In genomic region chr2:234745347-234745746, GRCh38 we compare ENCODE assay signal across 17 cellular contexts.
DNase-seq lines count a peak whose midpoint lies in the region; ATAC-seq, FAIRE-seq and TF ChIP-seq lines count a peak whose summit lies in the region.
"Had no signal": no experiment of that assay in that cellular context is flagged by ENCODE, and none has a peak within 500 bp of the region (broad histone marks: within the 10 kb centered on the region; RNA-seq: fewer than 3 reads in every experiment).

No MANE protein-coding gene starts in this region.

- peaks cover 16% of the 10 kb centered on the region for H3K4me1 ChIP-seq in HepG2 (ENCODE audit: insufficient read depth, low read length)
- H3K4me1 ChIP-seq in CD8-positive, alpha-beta T cell (ENCODE audit: insufficient read depth, low read length): no peaks in the 10 kb centered on the region
- H3K4me1 ChIP-seq: tibial nerve had no signal

- POLR2A ChIA-PET in HepG2 (lab: Yijun Ruan, JAX): interaction anchor here (0.6 kb wide), 1 partner anchor 76 kb away, joined by 3 read pairs; no protein-coding TSS in a partner anchor
- POLR2A ChIA-PET in CD8-positive, alpha-beta T cell (lab: Charles Lee): no interaction called here

- H3K27me3 ChIP-seq in HepG2 (ENCODE audit: control insufficient read depth in 1 of 2, insufficient read depth in 2 of 2, low read length in 2 of 2): no peaks in the 10 kb centered on the region
- no peaks in the 10 kb centered on the region for H3K27me3 ChIP-seq in CD8-positive, alpha-beta T cell (ENCODE audit: insufficient read depth, low read length)
- H3K27me3 ChIP-seq: tibial nerve had no signal

- ATAC-seq in HepG2 (peak; percentile 25; the same call in 1 of the 3 replicates), GM21526 (IDR thresholded peaks at IDR 0.05; ENCODE audit: low FRiP score, unreplicated experiment) (no peak)
- no peak for ATAC-seq in CD8-positive, alpha-beta T cell
- ATAC-seq: stimulated activated effector memory CD8-positive, alpha-beta T cell treated with anti-CD3 and anti-CD28 coated beads, Interleukin-12 subunit alpha, Interleukin-12 subunit beta, amount 100 ng/mL, for 72 hours had no signal

- 91% methylated on average over 1 of the region's 1 CpG for WGBS in HepG2 (ENCODE audit: low lambda C conversion rate)

- H3K9me3 ChIP-seq in HepG2 (ENCODE audit: low read length): peaks cover 8% of the 10 kb centered on the region
- H3K9me3 ChIP-seq in CD8-positive, alpha-beta T cell (ENCODE audit: low read length): no peaks in the 10 kb centered on the region

- no peaks in the 10 kb centered on the region for H3K36me3 Mint-ChIP-seq in CD8-positive, alpha-beta T cell
- H3K36me3 Mint-ChIP-seq: brain; stimulated activated effector memory CD8-positive, alpha-beta T cell treated with anti-CD3 and anti-CD28 coated beads, Interleukin-12 subunit alpha, Interleukin-12 subunit beta, amount 100 ng/mL, for 72 hours had no signal

- TF ChIP-seq EP300 in HepG2 (IDR thresholded peaks at IDR 0.05; ENCODE audit: low read depth in 2 of 2, low read length in 2 of 2) (no peak), HepG2 (CRISPR knock-in tag; IDR thresholded peaks at IDR 0.05; ENCODE audit: borderline replicate concordance) (no peak)

- DNase-seq in COLO829 (ENCODE audit: low spot score) (peak; percentile 8), HT-29 (ENCODE audit: low spot score) (peak; percentile 10), choroid plexus epithelial cell (ENCODE audit: low read depth) (no peak), HepG2 (ENCODE audit: low spot score) (no peak), A172 (ENCODE audit: low spot score) (no peak)
- DNase-seq in activated CD8-positive, alpha-beta memory T cell treated with anti-CD3 and anti-CD28 coated beads, Interleukin-2, amount 50 U/mL, for 48 hours: no peak
- no peak for DNase-seq in CD8-positive, alpha-beta T cell
- DNase-seq: activated CD4-positive, alpha-beta T cell treated with anti-CD3 and anti-CD28 coated beads for 1 hour; activated naive CD4-positive, alpha-beta T cell treated with anti-CD3 and anti-CD28 coated beads, Interleukin-2, amount 50 U/mL, for 16 hours; kidney; NCI-H1930; NCI-H510A; T-helper 1 cell had no signal

- no peak overlapping the region for H3K27ac Mint-ChIP-seq in CD8-positive, alpha-beta T cell
- H3K27ac Mint-ChIP-seq: brain; stimulated activated effector memory CD8-positive, alpha-beta T cell treated with anti-CD3 and anti-CD28 coated beads, Interleukin-12 subunit alpha, Interleukin-12 subunit beta, amount 100 ng/mL, for 72 hours had no signal

- H3K4me3 Mint-ChIP-seq in CD8-positive, alpha-beta T cell: no peak overlapping the region
- H3K4me3 Mint-ChIP-seq: brain; stimulated activated effector memory CD8-positive, alpha-beta T cell treated with anti-CD3 and anti-CD28 coated beads, Interleukin-12 subunit alpha, Interleukin-12 subunit beta, amount 100 ng/mL, for 72 hours had no signal

- FAIRE-seq in HepG2 (lab: Jason Lieb, UNC): no peak

- peaks cover 5% of the 10 kb centered on the region for H3K9me3 Mint-ChIP-seq in CD8-positive, alpha-beta T cell

- no TSS peak for BruUV-seq in HepG2 (replicated peaks; lab: Mats Ljungman, UMichigan)

- TF ChIP-seq RAD21 in HepG2 (CRISPR knock-in tag; IDR thresholded peaks at IDR 0.05): no peak

- in situ Hi-C loops in HepG2 (cut with HindIII; ENCODE audit: extremely low pct_ligation_motif_present, low pct_unique_long_range_greater_than_20kb): no loop called here

- no peaks in the 10 kb centered on the region for H3K36me3 ChIP-seq in HepG2 (replicated peaks in 1 of 2; ENCODE audit: control insufficient read depth in 1 of 2, insufficient read depth in 2 of 2, low read length in 2 of 2)
- H3K36me3 ChIP-seq in CD8-positive, alpha-beta T cell (ENCODE audit: insufficient read depth, low read length): no peaks in the 10 kb centered on the region
- H3K36me3 ChIP-seq: tibial nerve had no signal

- no peak overlapping the region for H3K9ac ChIP-seq in HepG2 (ENCODE audit: insufficient read depth, low read depth, low read length)

- H4K20me1 ChIP-seq in HepG2 (ENCODE audit: insufficient read depth, low read length): no peaks in the 10 kb centered on the region

- intact Hi-C loops in HepG2 (cut with micrococcal nuclease; ENCODE audit: unreplicated experiment): no loop called here
- intact Hi-C loops in CD8-positive, alpha-beta T cell (cut with DNase I, micrococcal nuclease): no loop called here

- H3K4me3 ChIP-seq in choroid plexus epithelial cell (ENCODE audit: low read depth, low read length): no peak overlapping the region
- H3K4me3 ChIP-seq in HepG2 (replicated peaks in 1 of 3; ENCODE audit: insufficient read depth in 1 of 3, low read depth in 2 of 3, low read length in 3 of 3): no peak overlapping the region
- H3K4me3 ChIP-seq in CD8-positive, alpha-beta T cell (ENCODE audit: low read depth, low read length): no peak overlapping the region
- H3K4me3 ChIP-seq: tibial nerve had no signal

- H2AFZ ChIP-seq in HepG2 (ENCODE audit: low read length): no peak overlapping the region

- TF ChIP-seq CTCF in choroid plexus epithelial cell (conservative IDR thresholded peaks at IDR 0.05; ENCODE audit: low read depth, low read length) (peak; percentile 19), HepG2 (CRISPR knock-in tag; IDR thresholded peaks at IDR 0.05) (peak; percentile 43)
- TF ChIP-seq CTCF in CD8-positive, alpha-beta T cell (IDR thresholded peaks at IDR 0.05): no peak

- no peak for TF ChIP-seq POLR2A in HepG2 (IDR thresholded peaks at IDR 0.05; ENCODE audit: insufficient read depth in 1 of 2, low read depth in 2 of 2, low read length in 2 of 2)

- H3K79me2 ChIP-seq in HepG2 (ENCODE audit: insufficient read depth, low read length): no peaks in the 10 kb centered on the region

- H3K27ac ChIP-seq in HepG2 (ENCODE audit: extremely low read length, insufficient read depth, low read length): no peak overlapping the region
- H3K27ac ChIP-seq in CD8-positive, alpha-beta T cell (ENCODE audit: low read depth, low read length): no peak overlapping the region
- H3K27ac ChIP-seq: tibial nerve had no signal

- H3K4me2 ChIP-seq in HepG2 (ENCODE audit: low read depth, low read length): no peak overlapping the region

- peaks cover 26% of the 10 kb centered on the region for H3K27me3 Mint-ChIP-seq in CD8-positive, alpha-beta T cell (ENCODE audit: low read depth)

- CTCF ChIA-PET in HepG2 (lab: Yijun Ruan, JAX; ENCODE audit: low intra/inter-chr PET ratio, low total read pairs): no interaction called here
- CTCF ChIA-PET in CD8-positive, alpha-beta T cell (lab: Charles Lee): no interaction called here

- H3K4me1 Mint-ChIP-seq in CD8-positive, alpha-beta T cell (ENCODE audit: low read depth): no peaks in the 10 kb centered on the region
- H3K4me1 Mint-ChIP-seq: brain; stimulated activated effector memory CD8-positive, alpha-beta T cell treated with anti-CD3 and anti-CD28 coated beads, Interleukin-12 subunit alpha, Interleukin-12 subunit beta, amount 100 ng/mL, for 72 hours had no signal

TF ChIP-seq in HepG2, 621 proteins besides CTCF, POLR2A, EP300 and RAD21:
- TF ChIP-seq TSC22D2 (CRISPR knock-in tag; IDR thresholded peaks at IDR 0.05; ENCODE audit: borderline replicate concordance) (no peak), ZNF644 (CRISPR knock-in tag; IDR thresholded peaks at IDR 0.05; ENCODE audit: low read depth) (peak; percentile 61; the same call in 1 of the 2 replicates), STAG1 (CRISPR knock-in tag; IDR thresholded peaks at IDR 0.05) (peak; percentile 57), SMC3 (IDR thresholded peaks at IDR 0.05; ENCODE audit: low read length) (peak; percentile 32; the same call in 1 of the 2 replicates)

Comparison
In these comparisons a context has a peak if more than half of its experiments do, and no peak if none do; other contexts are left out.
1. DNase-seq: peak in COLO829 (single experiment) and HT-29 (single experiment); none in choroid plexus epithelial cell (single experiment), HepG2 (single experiment), activated CD8-positive, alpha-beta memory T cell treated with anti-CD3 and anti-CD28 coated beads, Interleukin-2, amount 50 U/mL, for 48 hours (single experiment), A172 (single experiment) and CD8-positive, alpha-beta T cell (0 of 7).